Comparison of ENCODE assay signal across 24 cellular contexts in genomic region chr15:41836713-41837454, GRCh38.
"Had no signal": no experiment of that assay in that cellular context is flagged by ENCODE, and none has a peak within 500 bp of the region (broad histone marks: within the 10 kb centered on the region; RNA-seq: fewer than 3 reads in every experiment).

No MANE protein-coding gene starts in this region.

- H3K4me1 ChIP-seq: gastroesophageal sphincter, sigmoid colon had no signal

- H3K27me3 ChIP-seq: body of pancreas, gastroesophageal sphincter, heart left ventricle, sigmoid colon had no signal

- H3K27ac ChIP-seq: body of pancreas, gastroesophageal sphincter, heart left ventricle, sigmoid colon, thoracic aorta had no signal

- DNase-seq: activated CD4-positive, alpha-beta T cell treated with anti-CD3 and anti-CD28 coated beads for 4 hours; activated CD4-positive, alpha-beta T cell treated with anti-CD3 and anti-CD28 coated beads, Interleukin-2, amount 50 U/mL, for 48 hours; activated CD4-positive, CD25-positive, alpha-beta regulatory T cell; activated CD8-positive, alpha-beta memory T cell treated with anti-CD3 and anti-CD28 coated beads, Interleukin-2, amount 50 U/mL, for 48 hours; activated naive CD4-positive, alpha-beta T cell treated with anti-CD3 and anti-CD28 coated beads for 36 hours; activated naive CD8-positive, alpha-beta T cell treated with anti-CD3 and anti-CD28 coated beads, Interleukin-2, amount 50 U/mL, for 24 hours; activated T-cell treated with anti-CD3 and anti-CD28 coated beads, Interleukin-2, amount 50 U/mL, for 4 hours; anterior cingulate cortex; body of pancreas; caudate nucleus; dermis blood vessel endothelial cell; effector CD8-positive, alpha-beta T cell; heart left ventricle; islet precursor cell; left cardiac atrium; naive thymus-derived CD8-positive, alpha-beta T cell; retina; sigmoid colon; stimulated activated CD4-positive, alpha-beta T cell treated with anti-CD3 and anti-CD28 coated beads, Interleukin-4, amount 100 ng/mL, for 1 hour; stimulated activated naive CD4-positive, alpha-beta T cell; T-helper 17 cell had no signal

- H3K9me3 ChIP-seq: body of pancreas, gastroesophageal sphincter, heart left ventricle, sigmoid colon, thoracic aorta had no signal

- H3K4me3 ChIP-seq: body of pancreas, gastroesophageal sphincter, heart left ventricle, sigmoid colon, thoracic aorta had no signal

- H3K27me3 Mint-ChIP-seq: activated naive CD8-positive, alpha-beta T cell treated with anti-CD3 and anti-CD28 coated beads, Interleukin-2, amount 50 U/mL, for 24 hours; naive thymus-derived CD8-positive, alpha-beta T cell; T-helper 17 cell had no signal

- ATAC-seq: activated naive CD8-positive, alpha-beta T cell treated with anti-CD3 and anti-CD28 coated beads, Interleukin-2, amount 50 U/mL, for 24 hours; activated T-cell treated with anti-CD3 and anti-CD28 coated beads, Interleukin-2, amount 50 U/mL, for 4 hours; body of pancreas; gastroesophageal sphincter; heart left ventricle; left cardiac atrium; naive thymus-derived CD8-positive, alpha-beta T cell; T-helper 17 cell had no signal

- H3K27ac Mint-ChIP-seq: activated naive CD4-positive, alpha-beta T cell treated with anti-CD3 and anti-CD28 coated beads for 36 hours; activated naive CD8-positive, alpha-beta T cell treated with anti-CD3 and anti-CD28 coated beads, Interleukin-2, amount 50 U/mL, for 24 hours; activated T-helper 2 cell treated with anti-CD3 and anti-CD28 coated beads, Interferon-gamma antibody, Interleukin-2, Interleukin-4, amounts not matched to agents 10 μg/mL and 5 μg/mL and 100 μg/mL, durations not matched to agents 14 hours and 24 hours and 36 hours; naive thymus-derived CD8-positive, alpha-beta T cell; T-helper 17 cell had no signal

- H3K4me3 Mint-ChIP-seq: activated naive CD4-positive, alpha-beta T cell treated with anti-CD3 and anti-CD28 coated beads for 36 hours; activated naive CD8-positive, alpha-beta T cell treated with anti-CD3 and anti-CD28 coated beads, Interleukin-2, amount 50 U/mL, for 24 hours; activated T-cell treated with anti-CD3 and anti-CD28 coated beads, Interleukin-2, amount 50 U/mL, for 4 hours; naive thymus-derived CD8-positive, alpha-beta T cell; T-helper 17 cell had no signal

- H3K9me3 Mint-ChIP-seq: activated naive CD4-positive, alpha-beta T cell treated with anti-CD3 and anti-CD28 coated beads for 36 hours; activated naive CD8-positive, alpha-beta T cell treated with anti-CD3 and anti-CD28 coated beads, Interleukin-2, amount 50 U/mL, for 24 hours; activated T-cell treated with anti-CD3 and anti-CD28 coated beads, Interleukin-2, amount 50 U/mL, for 4 hours; activated T-helper 2 cell treated with anti-CD3 and anti-CD28 coated beads, Interferon-gamma antibody, Interleukin-2, Interleukin-4, amounts not matched to agents 10 μg/mL and 5 μg/mL and 100 μg/mL, durations not matched to agents 14 hours and 24 hours and 36 hours; naive thymus-derived CD8-positive, alpha-beta T cell had no signal
